ENCODE assay signal across 21 cellular contexts in the genomic region with DNA sequence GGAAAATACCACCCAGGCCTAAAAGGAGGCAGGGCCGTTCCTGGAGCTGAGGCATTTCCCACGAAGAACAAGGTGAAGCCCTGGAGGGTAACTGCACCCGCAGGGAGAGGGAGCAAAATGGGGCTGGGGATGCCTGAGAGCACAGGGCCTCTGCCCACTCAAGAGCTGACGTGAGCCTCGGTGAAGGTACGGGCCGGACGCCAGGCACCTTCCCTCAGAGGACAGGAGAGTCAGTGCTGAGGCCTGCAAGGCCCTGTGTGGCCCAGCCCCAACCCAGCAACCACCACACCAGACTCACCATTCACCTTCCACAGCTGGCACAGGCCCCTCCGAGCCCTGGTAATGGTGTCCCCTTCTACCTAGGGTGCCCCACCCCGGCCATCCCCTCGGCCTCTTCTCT. TPM values are rescaled to one million over a fixed set of nuclear protein-coding genes. Genes with fewer than 3 reads are reported as not detected.
"Had no signal": no experiment of that assay in that cellular context is flagged by ENCODE, and none has a peak within 500 bp of the region (broad histone marks: within the 10 kb centered on the region; RNA-seq: fewer than 3 reads in every experiment).

No MANE protein-coding gene starts in this region.

- H3K4me1 ChIP-seq: esophagus squamous epithelium, gastroesophageal sphincter, left ventricle myocardium inferior, lower lobe of right lung, neural progenitor cell, pancreas had no signal

- H3K27me3 ChIP-seq: esophagus squamous epithelium, gastroesophageal sphincter, neural progenitor cell, pancreas had no signal

- H3K27me3 Mint-ChIP-seq: memory B cell; natural killer cell treated with Interleukin-12 subunit alpha and Interleukin-12 subunit beta and Interleukin-15 and Interleukin-18, amount 100 ng/mL, for 72 hours; progenitor cell of endocrine pancreas; type B pancreatic cell had no signal

- H3K27ac Mint-ChIP-seq: memory B cell, mesothelial cell of epicardium, neural progenitor cell, progenitor cell of endocrine pancreas, type B pancreatic cell had no signal

- H3K9me3 ChIP-seq: esophagus squamous epithelium, gastroesophageal sphincter, left ventricle myocardium inferior, lower lobe of right lung, pancreas had no signal

- H3K27ac ChIP-seq: esophagus squamous epithelium, gastroesophageal sphincter, left ventricle myocardium inferior, lower lobe of right lung, neural progenitor cell, pancreas had no signal

- H3K4me1 Mint-ChIP-seq: memory B cell, mesothelial cell of epicardium, neural progenitor cell had no signal

- H3K4me2 ChIP-seq: neural progenitor cell, smooth muscle cell had no signal

- H3K4me3 ChIP-seq: esophagus squamous epithelium, gastroesophageal sphincter, left ventricle myocardium inferior, lower lobe of right lung, neural progenitor cell, pancreas, smooth muscle cell had no signal

- H3K9ac ChIP-seq: neural progenitor cell had no signal

- DNase-seq: cortex of kidney; effector memory CD4-positive, alpha-beta T cell; esophagus squamous epithelium; foreskin fibroblast; glutamatergic neuron; islet precursor cell; left cardiac atrium; left ventricle myocardium inferior; lower lobe of right lung; nucleus accumbens; pancreas; right cardiac atrium; stimulated activated CD4-positive, alpha-beta T cell treated with anti-CD3 and anti-CD28 coated beads, Interleukin-2, amount 100 ng/mL, for 48 hours had no signal

- H3K9me3 Mint-ChIP-seq: memory B cell; mesothelial cell of epicardium; natural killer cell treated with Interleukin-12 subunit alpha and Interleukin-12 subunit beta and Interleukin-15 and Interleukin-18, amount 100 ng/mL, for 72 hours; neural progenitor cell; type B pancreatic cell had no signal

- ATAC-seq: gastroesophageal sphincter; left cardiac atrium; natural killer cell treated with Interleukin-12 subunit alpha and Interleukin-12 subunit beta and Interleukin-15 and Interleukin-18, amount 100 ng/mL, for 72 hours; pancreas had no signal

- H3K4me3 Mint-ChIP-seq: memory B cell; mesothelial cell of epicardium; natural killer cell treated with Interleukin-12 subunit alpha and Interleukin-12 subunit beta and Interleukin-15 and Interleukin-18, amount 100 ng/mL, for 72 hours; neural progenitor cell; type B pancreatic cell had no signal

RNA-seq across cellular contexts. Expression of gene ANGPTL6, which starts 56.0 kb away (rescaled TPM):
- total RNA-seq: gastroesophageal sphincter, left ventricle myocardium inferior, progenitor cell of endocrine pancreas, right cardiac atrium had no signal
